ENCODE assay signal across 16 cellular contexts in the genomic region with DNA sequence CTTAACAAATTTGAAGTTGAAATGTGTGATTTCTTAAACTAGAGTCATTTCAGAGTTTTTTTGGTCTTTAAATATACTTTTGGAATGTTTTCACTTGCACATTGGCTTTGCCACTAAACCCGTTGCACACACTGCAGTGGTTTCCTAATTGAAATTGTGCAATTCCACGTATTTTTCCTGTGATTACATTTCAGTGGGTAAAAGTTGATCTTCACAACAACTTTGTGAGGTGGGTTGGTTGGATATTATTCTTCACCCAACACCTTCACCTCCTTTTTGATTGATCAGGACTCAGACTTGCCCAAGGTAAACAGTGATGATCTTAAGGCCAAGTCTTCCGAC. TPM values are rescaled to one million over a fixed set of nuclear protein-coding genes. Genes with fewer than 3 reads are reported as not detected.
DNase-seq lines count a peak whose midpoint lies in the region; ATAC-seq and TF ChIP-seq lines count a peak whose summit lies in the region.
"Had no signal": no experiment of that assay in that cellular context is flagged by ENCODE, and none has a peak within 500 bp of the region (broad histone marks: within the 10 kb centered on the region; RNA-seq: fewer than 3 reads in every experiment).

No MANE protein-coding gene starts in this region.

- peak overlapping the region; percentile 51 for H3K4me3 ChIP-seq in adipocyte (ENCODE audit: low read length)
- H3K4me3 ChIP-seq in gastroesophageal sphincter, result no peak overlapping the region
- no peak overlapping the region for H3K4me3 ChIP-seq in trophoblast cell (ENCODE audit: low read depth, low read length)

- H3K4me1 Mint-ChIP-seq in chondrocyte (ENCODE audit: low read depth) (peaks cover 77% of the 10 kb centered on the region), T-cell (peaks cover 15 to 25% (median 21%) of the 10 kb centered on the region in 3 donors)
- H3K4me1 Mint-ChIP-seq: B cell had no signal

- no peak for TF ChIP-seq POLR2A in gastroesophageal sphincter (IDR thresholded peaks at IDR 0.05)

- 46 to 48% methylated on average over 2 to 3 of the region's 3 CpGs for WGBS in gastroesophageal sphincter (ENCODE audit: low coverage in 1 of 2), 2 donors
- WGBS in trophoblast cell (ENCODE audit: extremely low coverage, insufficient coverage, insufficient read length), result no CpG with 5 or more reads among the region's 3 CpGs

- no peak overlapping the region for H3K23ac ChIP-seq in trophoblast cell (ENCODE audit: low read length)

- DNase-seq in adipocyte (ENCODE audit: low read depth), result no peak
- no peak for DNase-seq in chondrocyte (ENCODE audit: low spot score)
- DNase-seq in trophoblast cell, result peak; percentile 50 to 87
- DNase-seq in NCI-H1694 (lab: John Stamatoyannopoulos, UW), result no peak
- DNase-seq in DMS153 (lab: John Stamatoyannopoulos, UW), result no peak
- no peak for DNase-seq in T-cell
- DNase-seq: CD4-positive, CD25-positive, alpha-beta regulatory T cell; DMS53; HFFc6; NCI-H1417 treated with DMSO at 0.1 percent for 48 hours; NCI-H2081; NCI-H748 treated with DMSO at 0.1 percent for 48 hours; RPMI8226 had no signal

- no peak overlapping the region for H2AK5ac ChIP-seq in trophoblast cell (ENCODE audit: low read length)

- no peak overlapping the region for H3K27ac ChIP-seq in gastroesophageal sphincter
- no peak overlapping the region for H3K27ac ChIP-seq in trophoblast cell (ENCODE audit: low read depth, low read length)

- H2BK12ac ChIP-seq in trophoblast cell (ENCODE audit: low read length), result no peak overlapping the region

- TF ChIP-seq EP300 in gastroesophageal sphincter (IDR thresholded peaks at IDR 0.05), result no peak

- no peak overlapping the region for H4K8ac ChIP-seq in trophoblast cell (ENCODE audit: low read depth, low read length)

- H3K4me2 ChIP-seq in trophoblast cell (ENCODE audit: low read length), result no peak overlapping the region

- H3K18ac ChIP-seq in trophoblast cell (ENCODE audit: low read length), result no peak overlapping the region

- no peak overlapping the region for H3K14ac ChIP-seq in trophoblast cell (ENCODE audit: low read length)

- ATAC-seq in gastroesophageal sphincter, result peak; percentile 55
- ATAC-seq in T-cell (replicated peaks in 1 of 4), result no peak

- no peak overlapping the region for H4K91ac ChIP-seq in trophoblast cell (ENCODE audit: low read depth, low read length)

- H3K4me1 ChIP-seq in adipocyte (ENCODE audit: control insufficient read depth, insufficient read depth, low read length) (peaks cover 58% of the 10 kb centered on the region), gastroesophageal sphincter (peaks cover 0 to 3% (median 0%) of the 10 kb centered on the region in 3 donors), trophoblast cell (ENCODE audit: control insufficient read depth in 1 of 2, insufficient read depth in 2 of 2, low read length in 2 of 2) (no peaks in the 10 kb centered on the region)

- H3K4me3 Mint-ChIP-seq in chondrocyte (ENCODE audit: unreplicated experiment) (no peak overlapping the region), T-cell (no peak overlapping the region)
- H3K4me3 Mint-ChIP-seq: B cell; CD4-positive, CD25-positive, alpha-beta regulatory T cell; HFFc6; IgD-negative memory B cell had no signal

- H3K27me3 Mint-ChIP-seq in chondrocyte (ENCODE audit: low read depth), result no peaks in the 10 kb centered on the region
- no peaks in the 10 kb centered on the region for H3K27me3 Mint-ChIP-seq in T-cell
- H3K27me3 Mint-ChIP-seq: B cell; CD4-positive, CD25-positive, alpha-beta regulatory T cell; IgD-negative memory B cell had no signal

- H3K9ac ChIP-seq in adipocyte (ENCODE audit: low read length) (peak overlapping the region; percentile 74), trophoblast cell (ENCODE audit: low read length) (no peak overlapping the region)

- H3K79me2 ChIP-seq in trophoblast cell (ENCODE audit: control insufficient read depth, insufficient read depth, low read length, poor library complexity), result peaks cover 2% of the 10 kb centered on the region

- no peaks in the 10 kb centered on the region for H3K79me1 ChIP-seq in trophoblast cell (ENCODE audit: low read length)

- TF ChIP-seq CTCF in chondrocyte (IDR thresholded peaks at IDR 0.05), result no peak
- TF ChIP-seq CTCF in gastroesophageal sphincter (IDR thresholded peaks at IDR 0.05), result no peak

- CTCF ChIA-PET in T-cell (lab: Charles Lee), result no interaction called here

- peaks cover 21% of the 10 kb centered on the region for H3K36me3 Mint-ChIP-seq in chondrocyte (ENCODE audit: low read depth)
- H3K36me3 Mint-ChIP-seq in T-cell, result peaks cover 14% of the 10 kb centered on the region

- no peaks in the 10 kb centered on the region for H3K9me3 ChIP-seq in adipocyte (ENCODE audit: control insufficient read depth, low read length)
- no peaks in the 10 kb centered on the region for H3K9me3 ChIP-seq in gastroesophageal sphincter
- H3K9me3 ChIP-seq in trophoblast cell (ENCODE audit: insufficient read depth, low read depth, low read length), result no peaks in the 10 kb centered on the region

- H3K36me3 ChIP-seq in adipocyte (ENCODE audit: control insufficient read depth, insufficient read depth, low read length, severe bottlenecking) (peaks cover 28% of the 10 kb centered on the region), gastroesophageal sphincter (no peaks in the 10 kb centered on the region), trophoblast cell (ENCODE audit: control insufficient read depth in 1 of 2, insufficient read depth in 2 of 2, low read length in 2 of 2) (peaks cover 0 to 4% of the 10 kb centered on the region in 2 experiments)

- no peak overlapping the region for H2AFZ ChIP-seq in trophoblast cell (ENCODE audit: insufficient read depth, low read length, poor library complexity)

- H4K12ac ChIP-seq in trophoblast cell (ENCODE audit: low read depth, low read length), result no peak overlapping the region

- peak overlapping the region; percentile 21 for H3K4ac ChIP-seq in trophoblast cell (ENCODE audit: low read depth, low read length)

- H2BK5ac ChIP-seq in trophoblast cell (ENCODE audit: low read depth, low read length, poor library complexity), result no peak overlapping the region

- H3K9me3 Mint-ChIP-seq in chondrocyte (ENCODE audit: low read depth), result peaks cover 4% of the 10 kb centered on the region
- peaks cover 0 to 3% (median 0%) of the 10 kb centered on the region in 3 donors for H3K9me3 Mint-ChIP-seq in T-cell

- H3K27ac Mint-ChIP-seq in chondrocyte (ENCODE audit: unreplicated experiment) (peak overlapping the region; percentile 78), T-cell (no peak overlapping the region)
- H3K27ac Mint-ChIP-seq: B cell; CD4-positive, CD25-positive, alpha-beta regulatory T cell; IgD-negative memory B cell had no signal

- H2BK120ac ChIP-seq in trophoblast cell (ENCODE audit: insufficient read depth, low read length, poor library complexity), result no peak overlapping the region

- POLR2A ChIA-PET in T-cell (lab: Charles Lee), result no interaction called here

- no peaks in the 10 kb centered on the region for H3K27me3 ChIP-seq in adipocyte (replicated peaks; ENCODE audit: control insufficient read depth, insufficient read depth, low read length)
- H3K27me3 ChIP-seq in gastroesophageal sphincter, result no peaks in the 10 kb centered on the region
- H3K27me3 ChIP-seq in trophoblast cell (ENCODE audit: insufficient read depth, low read length), result no peaks in the 10 kb centered on the region

RNA-seq across cellular contexts. Expression of gene SEPTIN11, which starts 13.6 kb away (rescaled TPM):
- total RNA-seq in chondrocyte (643 to 720 TPM (median 718 TPM) in 3 replicates), gastroesophageal sphincter (100 to 1,000 TPM in 2 of 4 donors, 10 to 100 TPM in 2; 65.1 to 192 (median 97.8) TPM), T-cell (10 to 100 TPM; 20.9 to 25.0 (median 22.8) TPM)
- polyA plus RNA-seq in trophoblast cell (2013), result 151 and 154 TPM in 2 replicates

Comparison
In these comparisons a context has a peak if more than half of its experiments do, and no peak if none do; other contexts are left out.
1. DNase-seq: peak in trophoblast cell (2 of 2); none in adipocyte (single experiment), chondrocyte (single experiment), NCI-H1694 (single experiment), DMS153 (single experiment) and T-cell (0 of 34).